ENCODE assay signal across 32 cellular contexts in the genomic region with DNA sequence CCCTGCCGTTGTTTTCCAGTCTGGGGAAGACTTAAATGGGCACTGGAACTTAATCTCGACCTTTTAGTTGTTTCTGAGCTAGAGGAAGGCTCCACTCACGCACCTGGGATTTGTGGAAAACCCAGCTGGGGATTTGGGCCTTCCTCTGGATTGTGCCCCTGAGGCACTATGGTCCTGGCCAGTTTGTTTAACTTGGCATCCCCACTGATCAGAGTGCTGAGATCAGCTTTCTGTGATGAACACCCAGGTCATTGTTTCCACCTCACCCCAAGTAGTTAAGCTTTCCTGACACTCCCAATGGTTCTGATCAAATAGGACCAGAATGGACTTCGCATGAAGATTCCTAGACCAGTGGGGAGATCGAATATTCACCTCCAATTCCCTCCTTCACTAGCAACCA.
"Had no signal": no experiment of that assay in that cellular context is flagged by ENCODE, and none has a peak within 500 bp of the region (broad histone marks: within the 10 kb centered on the region; RNA-seq: fewer than 3 reads in every experiment).

No MANE protein-coding gene starts in this region.

- ATAC-seq: activated CD4-positive, CD25-positive, alpha-beta regulatory T cell treated with anti-CD3 and anti-CD28 coated beads, Interleukin-2, amount 50 U/mL, for 24 hours; activated CD8-positive, alpha-beta T cell treated with anti-CD3 and anti-CD28 coated beads for 36 hours; activated naive CD8-positive, alpha-beta T cell treated with anti-CD3 and anti-CD28 coated beads, Interleukin-2, amount 50 U/mL, for 24 hours; body of pancreas; gastroesophageal sphincter; T-cell had no signal

- H3K27me3 Mint-ChIP-seq: activated B cell treated with CpG ODN at 0.5 μM for 24 hours; activated CD8-positive, alpha-beta T cell treated with anti-CD3 and anti-CD28 coated beads for 36 hours; activated naive CD4-positive, alpha-beta T cell treated with anti-CD3 and anti-CD28 coated beads, Interleukin-2, amount 50 U/mL, for 24 hours; activated naive CD8-positive, alpha-beta T cell treated with anti-CD3 and anti-CD28 coated beads for 36 hours; activated naive CD8-positive, alpha-beta T cell treated with anti-CD3 and anti-CD28 coated beads, Interleukin-2, amount 50 U/mL, for 24 hours; T-cell had no signal

- H3K4me3 ChIP-seq: adrenal gland, body of pancreas, cardiac muscle cell, colonic mucosa, esophagus squamous epithelium, gastroesophageal sphincter had no signal

- H3K9me3 ChIP-seq: colonic mucosa had no signal

- DNase-seq: activated B cell treated with CpG ODN at 0.5 μM for 24 hours; activated CD4-positive, alpha-beta T cell treated with anti-CD3 and anti-CD28 coated beads for 48 hours; activated CD4-positive, alpha-beta T cell treated with anti-CD3 and anti-CD28 coated beads, Interleukin-2, amount 50 U/mL, for 1 hour; activated CD4-positive, alpha-beta T cell treated with anti-CD3 and anti-CD28 coated beads, Interleukin-2, amount 50 U/mL, for 48 hours; activated CD8-positive, alpha-beta memory T cell treated with anti-CD3 and anti-CD28 coated beads for 24 hours; activated CD8-positive, alpha-beta T cell treated with anti-CD3 and anti-CD28 coated beads for 36 hours; activated effector memory CD4-positive, alpha-beta T cell treated with Interleukin-2 at 50 U/mL for 16 hours; activated gamma-delta T cell treated with Interleukin-2 at 50 U/mL for 16 hours; activated naive CD4-positive, alpha-beta T cell treated with Interleukin-2 at 50 U/mL for 16 hours; activated naive CD8-positive, alpha-beta T cell treated with anti-CD3 and anti-CD28 coated beads for 36 hours; activated naive CD8-positive, alpha-beta T cell treated with anti-CD3 and anti-CD28 coated beads, Interleukin-2, amount 50 U/mL, for 24 hours; activated T-cell treated with anti-CD3 and anti-CD28 coated beads, Interleukin-2, amount 50 U/mL, for 48 hours; adrenal gland; amygdala; aorta; body of pancreas; central memory CD4-positive, alpha-beta T cell; cerebellar nuclear complex; colonic mucosa; effector CD8-positive, alpha-beta T cell; esophagus squamous epithelium; foreskin melanocyte; SW 1271; T-cell; T-helper 9 cell; WERI-Rb-1 had no signal

- H3K27me3 ChIP-seq: adrenal gland, body of pancreas, cardiac muscle cell, colonic mucosa, esophagus squamous epithelium, gastroesophageal sphincter had no signal

- H3K4me3 Mint-ChIP-seq: activated B cell treated with CpG ODN at 0.5 μM for 24 hours; activated CD8-positive, alpha-beta T cell treated with anti-CD3 and anti-CD28 coated beads for 36 hours; activated naive CD4-positive, alpha-beta T cell treated with anti-CD3 and anti-CD28 coated beads, Interleukin-2, amount 50 U/mL, for 24 hours; activated naive CD8-positive, alpha-beta T cell treated with anti-CD3 and anti-CD28 coated beads for 36 hours; activated naive CD8-positive, alpha-beta T cell treated with anti-CD3 and anti-CD28 coated beads, Interleukin-2, amount 50 U/mL, for 24 hours; T-helper 1 cell treated with Interleukin-12 subunit alpha and Interleukin-12 subunit beta and Interleukin-4 antibody, amounts not matched to agents 30 μg/mL and 1 μg/mL, for 36 hours had no signal

- H3K27ac Mint-ChIP-seq: activated B cell treated with CpG ODN at 0.5 μM for 24 hours; activated CD8-positive, alpha-beta T cell treated with anti-CD3 and anti-CD28 coated beads for 36 hours; activated naive CD4-positive, alpha-beta T cell treated with anti-CD3 and anti-CD28 coated beads, Interleukin-2, amount 50 U/mL, for 24 hours; activated naive CD8-positive, alpha-beta T cell treated with anti-CD3 and anti-CD28 coated beads for 36 hours; activated naive CD8-positive, alpha-beta T cell treated with anti-CD3 and anti-CD28 coated beads, Interleukin-2, amount 50 U/mL, for 24 hours; T-cell; T-helper 1 cell treated with Interleukin-12 subunit alpha and Interleukin-12 subunit beta and Interleukin-4 antibody, amounts not matched to agents 30 μg/mL and 1 μg/mL, for 36 hours had no signal

- H3K27ac ChIP-seq: adrenal gland, body of pancreas, cardiac muscle cell, colonic mucosa, epithelial cell of prostate, esophagus squamous epithelium, gastroesophageal sphincter, WERI-Rb-1 had no signal

- H3K36me3 ChIP-seq: colonic mucosa, WERI-Rb-1 had no signal

- H3K4me1 ChIP-seq: adrenal gland, body of pancreas, colonic mucosa had no signal

- H3K4me1 Mint-ChIP-seq: activated B cell treated with CpG ODN at 0.5 μM for 24 hours; activated naive CD8-positive, alpha-beta T cell treated with anti-CD3 and anti-CD28 coated beads, Interleukin-2, amount 50 U/mL, for 24 hours had no signal
